In genomic region chr3:63349583-63350177, GRCh38 we compare ENCODE assay signal across 8 cellular contexts.
A peak's percentile ranks its signal among the peaks of the same experiment; 100 is the strongest.
DNase-seq lines count a peak whose midpoint lies in the region; ATAC-seq and TF ChIP-seq lines count a peak whose summit lies in the region.

No MANE protein-coding gene starts in this region.

- no peak overlapping the region for H3K4me3 ChIP-seq in WI38 (ENCODE audit: low read depth, low read length)

- DNase-seq in AG20443 (ENCODE audit: low spot score) (peak; percentile 56), NCI-H1694 (lab: John Stamatoyannopoulos, UW) (peak; percentile 24), foreskin melanocyte (peak; percentile 39), pulmonary artery endothelial cell (ENCODE audit: low read depth, low spot score) (peak; percentile 17), NCI-H187 treated with DMSO at 0.1 percent for 48 hours (lab: John Stamatoyannopoulos, UW) (no peak)

- TF ChIP-seq CTCF in GM12874 (IDR thresholded peaks at IDR 0.05; ENCODE audit: insufficient read depth, low read depth, low read length) (peak; percentile 71), WI38 (IDR thresholded peaks at IDR 0.05; ENCODE audit: low read depth, low read length) (peak; percentile 69)

- peak; percentile 80 for ATAC-seq in HG02759 (IDR thresholded peaks at IDR 0.05; ENCODE audit: unreplicated experiment)
